30 cellular contexts compared by ENCODE assay signal in genomic region chr1:59018446-59018845, GRCh38.
DNase-seq lines count a peak whose midpoint lies in the region; ATAC-seq, FAIRE-seq and TF ChIP-seq lines count a peak whose summit lies in the region.
"Had no signal": no experiment of that assay in that cellular context is flagged by ENCODE, and none has a peak within 500 bp of the region (broad histone marks: within the 10 kb centered on the region; RNA-seq: fewer than 3 reads in every experiment).

No MANE protein-coding gene starts in this region.

- no peaks in the 10 kb centered on the region for H3K27me3 ChIP-seq in heart right ventricle
- no peaks in the 10 kb centered on the region for H3K27me3 ChIP-seq in right atrium auricular region
- H3K27me3 ChIP-seq: breast epithelium, colonic mucosa, Peyer's patch, sigmoid colon, SJSA1, stomach, tibial artery had no signal

- H3K27me3 Mint-ChIP-seq in activated CD4-positive, alpha-beta T cell treated with anti-CD3 and anti-CD28 coated beads, Interleukin-2, amount 10 ng/mL, durations not matched to agents 24 days and 14 days: no peaks in the 10 kb centered on the region
- H3K27me3 Mint-ChIP-seq: memory B cell had no signal

- DNase-seq in activated CD4-positive, alpha-beta T cell treated with anti-CD3 and anti-CD28 coated beads, Interleukin-2, amount 10 ng/mL, durations not matched to agents 24 days and 14 days: no peak
- no peak for DNase-seq in activated CD4-positive, alpha-beta T cell treated with anti-CD3 and anti-CD28 coated beads, Interleukin-2, amount 50 U/mL, for 4 hours
- DNase-seq in heart right ventricle (no peak), left cardiac atrium (no peak), right atrium auricular region (ENCODE audit: low spot score) (no peak), GM12891 (ENCODE audit: insufficient read length, low spot score) (no peak), urothelium cell line (ENCODE audit: low spot score) (no peak)
- DNase-seq in stimulated activated effector memory CD8-positive, alpha-beta T cell treated with anti-CD3 and anti-CD28 coated beads, Interleukin-12 subunit alpha, Interleukin-12 subunit beta, amount 100 ng/mL, for 72 hours (ENCODE audit: low spot score in 2 of 2): no peak
- DNase-seq: 8988T; activated CD4-positive, alpha-beta T cell treated with anti-CD3 and anti-CD28 coated beads for 1 hour; activated effector memory CD4-positive, alpha-beta T cell treated with anti-CD3 and anti-CD28 coated beads, Interleukin-2, amount 50 U/mL, for 16 hours; colonic mucosa; DMS 273 treated with DMSO at 0.1 percent for 48 hours; effector CD8-positive, alpha-beta T cell; GM23248; left colon; NCI-H1436 treated with DMSO at 0.1 percent for 48 hours; NCI-H2107; NCI-H748 treated with DMSO at 0.1 percent for 48 hours; Peyer's patch; sigmoid colon; stomach; tibial artery had no signal

- peak overlapping the region; percentile 60 for H3K27ac Mint-ChIP-seq in activated CD4-positive, alpha-beta T cell treated with anti-CD3 and anti-CD28 coated beads, Interleukin-2, amount 10 ng/mL, durations not matched to agents 24 days and 14 days
- H3K27ac Mint-ChIP-seq in stimulated activated effector memory CD8-positive, alpha-beta T cell treated with anti-CD3 and anti-CD28 coated beads, Interleukin-12 subunit alpha, Interleukin-12 subunit beta, amount 100 ng/mL, for 72 hours: peak overlapping the region; percentile 57
- H3K27ac Mint-ChIP-seq: memory B cell had no signal

- H3K4me3 ChIP-seq in heart right ventricle (no peak overlapping the region), right atrium auricular region (no peak overlapping the region)
- H3K4me3 ChIP-seq: breast epithelium, colonic mucosa, GM23248, Peyer's patch, sigmoid colon, SJSA1, stomach, tibial artery had no signal

- H3K4me3 Mint-ChIP-seq in activated CD4-positive, alpha-beta T cell treated with anti-CD3 and anti-CD28 coated beads, Interleukin-2, amount 10 ng/mL, durations not matched to agents 24 days and 14 days: peak overlapping the region; percentile 24
- peak overlapping the region; percentile 13 for H3K4me3 Mint-ChIP-seq in stimulated activated effector memory CD8-positive, alpha-beta T cell treated with anti-CD3 and anti-CD28 coated beads, Interleukin-12 subunit alpha, Interleukin-12 subunit beta, amount 100 ng/mL, for 72 hours
- H3K4me3 Mint-ChIP-seq: memory B cell had no signal

- no peak for TF ChIP-seq POLR2A in GM12891 (IDR thresholded peaks at IDR 0.05; ENCODE audit: low read depth, low read length)

- H3K4me1 ChIP-seq in heart right ventricle (peaks cover 12 to 61% (median 42%) of the 10 kb centered on the region in 9 donors), right atrium auricular region (peaks cover 0 to 37% of the 10 kb centered on the region in 2 donors)
- H3K4me1 ChIP-seq: breast epithelium, colonic mucosa had no signal

- H3K27ac ChIP-seq in heart right ventricle (peak overlapping the region in 9 of 10 donors; percentile 55 to 90 (median 84)), right atrium auricular region (peak overlapping the region; percentile 78 to 80)
- H3K27ac ChIP-seq: breast epithelium, colonic mucosa, GM23248, KMS-11, neutrophil, sigmoid colon, SJSA1, tibial artery had no signal

- no peaks in the 10 kb centered on the region for H3K36me3 ChIP-seq in heart right ventricle
- no peaks in the 10 kb centered on the region for H3K36me3 ChIP-seq in right atrium auricular region
- H3K36me3 ChIP-seq: breast epithelium, colonic mucosa, neutrophil, Peyer's patch, sigmoid colon, SJSA1, stomach, tibial artery had no signal

- intact Hi-C loops in activated CD4-positive, alpha-beta T cell treated with anti-CD3 and anti-CD28 coated beads, Interleukin-2, amount 10 ng/mL, durations not matched to agents 24 days and 14 days (cut with micrococcal nuclease): no loop called here
- intact Hi-C loops in heart right ventricle (cut with DNase I): loop anchor here in 2 of 10 donors (5.0 kb wide), 2 partner anchors 116 to 124 kb away; no protein-coding TSS in a partner anchor
- intact Hi-C loops in left cardiac atrium (cut with DNase I): no loop called here

- peaks cover 59% of the 10 kb centered on the region for H3K4me1 Mint-ChIP-seq in activated CD4-positive, alpha-beta T cell treated with anti-CD3 and anti-CD28 coated beads, Interleukin-2, amount 10 ng/mL, durations not matched to agents 24 days and 14 days
- H3K4me1 Mint-ChIP-seq in stimulated activated effector memory CD8-positive, alpha-beta T cell treated with anti-CD3 and anti-CD28 coated beads, Interleukin-12 subunit alpha, Interleukin-12 subunit beta, amount 100 ng/mL, for 72 hours: peaks cover 55% of the 10 kb centered on the region

- no peak for TF ChIP-seq CTCF in heart right ventricle (IDR thresholded peaks at IDR 0.05)
- no peak for TF ChIP-seq CTCF in right atrium auricular region (IDR thresholded peaks at IDR 0.05)

- H3K9me3 ChIP-seq in heart right ventricle (peaks cover 0 to 4% (median 0%) of the 10 kb centered on the region in 11 donors), right atrium auricular region (no peaks in the 10 kb centered on the region)
- H3K9me3 ChIP-seq: breast epithelium, colonic mucosa, neutrophil, Peyer's patch, sigmoid colon, SJSA1, stomach, tibial artery had no signal

- H3K36me3 Mint-ChIP-seq in activated CD4-positive, alpha-beta T cell treated with anti-CD3 and anti-CD28 coated beads, Interleukin-2, amount 10 ng/mL, durations not matched to agents 24 days and 14 days (ENCODE audit: low read depth): peaks cover 10% of the 10 kb centered on the region
- no peaks in the 10 kb centered on the region for H3K36me3 Mint-ChIP-seq in stimulated activated effector memory CD8-positive, alpha-beta T cell treated with anti-CD3 and anti-CD28 coated beads, Interleukin-12 subunit alpha, Interleukin-12 subunit beta, amount 100 ng/mL, for 72 hours
- H3K36me3 Mint-ChIP-seq: CD14-positive monocyte had no signal

- H3K9me3 Mint-ChIP-seq in activated CD4-positive, alpha-beta T cell treated with anti-CD3 and anti-CD28 coated beads, Interleukin-2, amount 10 ng/mL, durations not matched to agents 24 days and 14 days: peaks cover 7% of the 10 kb centered on the region
- peaks cover 7% of the 10 kb centered on the region for H3K9me3 Mint-ChIP-seq in stimulated activated effector memory CD8-positive, alpha-beta T cell treated with anti-CD3 and anti-CD28 coated beads, Interleukin-12 subunit alpha, Interleukin-12 subunit beta, amount 100 ng/mL, for 72 hours
- H3K9me3 Mint-ChIP-seq: memory B cell had no signal

- ATAC-seq in heart right ventricle (peak in 1 of 8 donors; percentile 35), left cardiac atrium (no peak)
- ATAC-seq in stimulated activated effector memory CD8-positive, alpha-beta T cell treated with anti-CD3 and anti-CD28 coated beads, Interleukin-12 subunit alpha, Interleukin-12 subunit beta, amount 100 ng/mL, for 72 hours: no peak
- ATAC-seq: left colon had no signal

- FAIRE-seq in GM12891 (lab: Jason Lieb, UNC) (no peak), urothelium cell line (lab: Jason Lieb, UNC) (no peak)
- FAIRE-seq: GM12892 had no signal

- WGBS in heart right ventricle, 2 donors: 76 to 86% methylated on average over 6 of the region's 6 CpGs

TF ChIP-seq in GM12891, 5 proteins besides CTCF, POLR2A, EP300 and RAD21:
- TF ChIP-seq POU2F2 (IDR thresholded peaks at IDR 0.05; ENCODE audit: low read depth, low read length) (no peak), POLR2AphosphoS5 (IDR thresholded peaks at IDR 0.05; ENCODE audit: low read depth, low read length) (no peak), PAX5 (IDR thresholded peaks at IDR 0.05; ENCODE audit: insufficient read depth, low read length, severe bottlenecking) (no peak), TAF1 (IDR thresholded peaks at IDR 0.05; ENCODE audit: low read depth, low read length) (no peak), SPI1 (IDR thresholded peaks at IDR 0.05; ENCODE audit: low read depth, low read length) (no peak)
TF ChIP-seq in GM12891: peak in this region for 0.
